14 cellular contexts compared by ENCODE assay signal in genomic region chr19:34305221-34306058, GRCh38. TPM values are rescaled to one million over a fixed set of nuclear protein-coding genes. Genes with fewer than 3 reads are reported as not detected.
DNase-seq lines count a peak whose midpoint lies in the region; ATAC-seq and TF ChIP-seq lines count a peak whose summit lies in the region.
"Had no signal": no experiment of that assay in that cellular context is flagged by ENCODE, and none has a peak within 500 bp of the region (broad histone marks: within the 10 kb centered on the region; RNA-seq: fewer than 3 reads in every experiment).

No MANE protein-coding gene starts in this region.

- H2AFZ ChIP-seq in Karpas-422 (ENCODE audit: low read length) = no peak overlapping the region

- peak overlapping the region; percentile 46; the same call in 1 of the 2 replicates for H3K27ac ChIP-seq in Karpas-422 (ENCODE audit: low read length)
- H3K27ac ChIP-seq in layer of hippocampus (ENCODE audit: low read depth, low read length) = peak overlapping the region; percentile 35
- peak overlapping the region; percentile 4 for H3K27ac ChIP-seq in temporal lobe (ENCODE audit: low read depth, low read length)
- H3K27ac ChIP-seq: SJSA1 had no signal

- H4K20me1 ChIP-seq in Karpas-422 (ENCODE audit: insufficient read depth, low read depth, low read length) = no peaks in the 10 kb centered on the region

- no peak overlapping the region for H3K4me2 ChIP-seq in Karpas-422 (ENCODE audit: low read depth, low read length, poor library complexity, severe bottlenecking)

- H3K79me2 ChIP-seq in Karpas-422 (ENCODE audit: low read length) = peaks cover 65% of the 10 kb centered on the region

- no peaks in the 10 kb centered on the region for H3K9me3 ChIP-seq in Karpas-422 (ENCODE audit: low read length)
- H3K9me3 ChIP-seq: SJSA1 had no signal

- no peak for TF ChIP-seq CTCF in chondrocyte (IDR thresholded peaks at IDR 0.05)

- H3K27me3 Mint-ChIP-seq in chondrocyte (ENCODE audit: low read depth) = no peaks in the 10 kb centered on the region
- H3K27me3 Mint-ChIP-seq: naive B cell; stimulated activated naive CD8-positive, alpha-beta T cell treated with anti-CD3 and anti-CD28 coated beads, Interleukin-15, amount 100 ng/mL, for 72 hours had no signal

- peaks cover 46% of the 10 kb centered on the region for H3K4me1 ChIP-seq in Karpas-422 (ENCODE audit: low read length)
- H3K4me1 ChIP-seq: SJSA1 had no signal

- H3K4me3 ChIP-seq in Karpas-422 (ENCODE audit: low read length) = no peak overlapping the region
- H3K4me3 ChIP-seq: SJSA1 had no signal

- peaks cover 14% of the 10 kb centered on the region for H3K36me3 Mint-ChIP-seq in chondrocyte (ENCODE audit: low read depth)

- DNase-seq in Karpas-422 (no peak), chondrocyte (ENCODE audit: low spot score) (no peak), OCI-M2 (lab: John Stamatoyannopoulos, UW; ENCODE audit: unreplicated experiment) (no peak), SW480 (ENCODE audit: low spot score) (no peak)
- DNase-seq: CD8-positive, alpha-beta T cell; foreskin melanocyte; GDM1; islet precursor cell; naive B cell; stimulated activated naive CD8-positive, alpha-beta T cell treated with anti-CD3 and anti-CD28 coated beads, Interleukin-15, amount 100 ng/mL, for 72 hours had no signal

- no peaks in the 10 kb centered on the region for H3K9me3 Mint-ChIP-seq in chondrocyte (ENCODE audit: low read depth)
- H3K9me3 Mint-ChIP-seq: CD8-positive, alpha-beta T cell; naive B cell; stimulated activated naive CD8-positive, alpha-beta T cell treated with anti-CD3 and anti-CD28 coated beads, Interleukin-15, amount 100 ng/mL, for 72 hours had no signal

- peak overlapping the region; percentile 29 for H3K27ac Mint-ChIP-seq in chondrocyte (ENCODE audit: unreplicated experiment)
- H3K27ac Mint-ChIP-seq: stimulated activated naive CD8-positive, alpha-beta T cell treated with anti-CD3 and anti-CD28 coated beads, Interleukin-15, amount 100 ng/mL, for 72 hours had no signal

- H3K4me3 Mint-ChIP-seq in chondrocyte (ENCODE audit: unreplicated experiment) = no peak overlapping the region
- H3K4me3 Mint-ChIP-seq: CD8-positive, alpha-beta T cell; naive B cell; stimulated activated naive CD8-positive, alpha-beta T cell treated with anti-CD3 and anti-CD28 coated beads, Interleukin-15, amount 100 ng/mL, for 72 hours had no signal

- peaks cover 3% of the 10 kb centered on the region; the same call in 1 of the 2 replicates for H3K36me3 ChIP-seq in Karpas-422 (ENCODE audit: insufficient read depth, low read length)

- peaks cover 14% of the 10 kb centered on the region for H3K4me1 Mint-ChIP-seq in chondrocyte (ENCODE audit: low read depth)

- ATAC-seq in GM19328 (IDR thresholded peaks at IDR 0.05; ENCODE audit: unreplicated experiment) = no peak
- ATAC-seq: CD8-positive, alpha-beta T cell; stimulated activated naive CD8-positive, alpha-beta T cell treated with anti-CD3 and anti-CD28 coated beads, Interleukin-15, amount 100 ng/mL, for 72 hours had no signal

- no peak overlapping the region for H3K9ac ChIP-seq in Karpas-422 (ENCODE audit: low read length)

- H3K9me2 ChIP-seq in Karpas-422 (replicated peaks; ENCODE audit: insufficient read depth, low read length) = no peaks in the 10 kb centered on the region

- H3K27me3 ChIP-seq in Karpas-422 (ENCODE audit: low read length) = no peaks in the 10 kb centered on the region
- H3K27me3 ChIP-seq in layer of hippocampus (ENCODE audit: control insufficient read depth, insufficient read depth, low read length) = no peaks in the 10 kb centered on the region
- H3K27me3 ChIP-seq: SJSA1 had no signal

RNA-seq across cellular contexts. Expression of gene GARRE1, which starts 51.1 kb away (rescaled TPM):
- 22.1 and 22.8 TPM in 2 replicates for total RNA-seq in Karpas-422 (2014; rRNA removed; shearing (Covaris generic); ENCODE audit: low replicate concordance)
- total RNA-seq in chondrocyte = 23.3 to 35.4 TPM (median 24.4 TPM) in 3 replicates
- total RNA-seq in temporal lobe = 15.5 TPM

RNA-seq across cellular contexts. Expression of gene GPI, which starts 59.6 kb away (rescaled TPM):
- 219 and 234 TPM in 2 replicates for total RNA-seq in Karpas-422 (2014; rRNA removed; shearing (Covaris generic); ENCODE audit: low replicate concordance)
- total RNA-seq in chondrocyte = 209 to 228 TPM (median 221 TPM) in 3 replicates
- 105 TPM for total RNA-seq in temporal lobe
